Comparison of ENCODE assay signal across 2 cellular contexts in the genomic region with DNA sequence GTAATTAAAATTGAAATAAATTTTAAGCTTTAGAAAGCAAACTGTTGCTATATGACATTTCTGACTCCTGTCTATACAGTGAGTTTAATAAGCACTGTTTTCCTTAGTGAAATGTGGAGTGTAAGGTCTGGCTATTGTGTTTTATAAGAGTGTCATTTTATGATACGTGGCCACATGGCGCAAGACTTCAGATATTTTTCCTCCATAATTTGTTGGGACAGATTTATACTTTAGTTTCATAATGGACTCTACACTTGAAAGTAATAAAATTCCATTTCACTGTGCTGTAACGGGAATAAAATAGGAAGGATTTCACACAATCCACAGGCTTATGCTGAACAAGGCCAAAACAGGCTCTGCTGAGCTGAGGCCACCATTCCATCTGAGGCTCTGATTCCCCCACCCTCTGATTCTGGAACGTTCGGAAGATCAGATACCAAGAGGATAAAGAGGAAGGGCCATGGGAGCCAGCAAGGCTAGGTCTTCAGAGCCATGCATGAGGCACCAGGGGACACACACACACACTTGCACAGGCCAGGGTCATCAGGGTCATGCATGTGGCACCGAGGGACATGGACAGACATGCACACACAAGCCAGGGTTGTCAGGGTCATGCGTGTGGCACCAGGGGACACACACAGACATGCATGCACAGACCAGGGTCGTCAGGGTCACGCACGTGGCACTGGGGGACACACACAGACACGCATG.
TF ChIP-seq lines count a peak whose summit lies in the region.

No MANE protein-coding gene starts in this region.

TF ChIP-seq in GM23338, 12 proteins besides CTCF, POLR2A, EP300 and RAD21 (continued from another document):
- TF ChIP-seq STAT1 (IDR thresholded peaks at IDR 0.05; ENCODE audit: unreplicated experiment) = no peak
- TF ChIP-seq ZNF331 (CRISPR knock-in tag; IDR thresholded peaks at IDR 0.05; ENCODE audit: low read depth) = no peak
- no peak for TF ChIP-seq JUNB (IDR thresholded peaks at IDR 0.05; ENCODE audit: unreplicated experiment)
- TF ChIP-seq, protein P1, sequence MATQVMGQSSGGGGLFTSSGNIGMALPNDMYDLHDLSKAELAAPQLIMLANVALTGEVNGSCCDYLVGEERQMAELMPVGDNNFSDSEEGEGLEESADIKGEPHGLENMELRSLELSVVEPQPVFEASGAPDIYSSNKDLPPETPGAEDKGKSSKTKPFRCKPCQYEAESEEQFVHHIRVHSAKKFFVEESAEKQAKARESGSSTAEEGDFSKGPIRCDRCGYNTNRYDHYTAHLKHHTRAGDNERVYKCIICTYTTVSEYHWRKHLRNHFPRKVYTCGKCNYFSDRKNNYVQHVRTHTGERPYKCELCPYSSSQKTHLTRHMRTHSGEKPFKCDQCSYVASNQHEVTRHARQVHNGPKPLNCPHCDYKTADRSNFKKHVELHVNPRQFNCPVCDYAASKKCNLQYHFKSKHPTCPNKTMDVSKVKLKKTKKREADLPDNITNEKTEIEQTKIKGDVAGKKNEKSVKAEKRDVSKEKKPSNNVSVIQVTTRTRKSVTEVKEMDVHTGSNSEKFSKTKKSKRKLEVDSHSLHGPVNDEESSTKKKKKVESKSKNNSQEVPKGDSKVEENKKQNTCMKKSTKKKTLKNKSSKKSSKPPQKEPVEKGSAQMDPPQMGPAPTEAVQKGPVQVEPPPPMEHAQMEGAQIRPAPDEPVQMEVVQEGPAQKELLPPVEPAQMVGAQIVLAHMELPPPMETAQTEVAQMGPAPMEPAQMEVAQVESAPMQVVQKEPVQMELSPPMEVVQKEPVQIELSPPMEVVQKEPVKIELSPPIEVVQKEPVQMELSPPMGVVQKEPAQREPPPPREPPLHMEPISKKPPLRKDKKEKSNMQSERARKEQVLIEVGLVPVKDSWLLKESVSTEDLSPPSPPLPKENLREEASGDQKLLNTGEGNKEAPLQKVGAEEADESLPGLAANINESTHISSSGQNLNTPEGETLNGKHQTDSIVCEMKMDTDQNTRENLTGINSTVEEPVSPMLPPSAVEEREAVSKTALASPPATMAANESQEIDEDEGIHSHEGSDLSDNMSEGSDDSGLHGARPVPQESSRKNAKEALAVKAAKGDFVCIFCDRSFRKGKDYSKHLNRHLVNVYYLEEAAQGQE (IDR thresholded peaks at IDR 0.05; ENCODE audit: unreplicated experiment) = no peak
- TF ChIP-seq POLR2AphosphoS5 (IDR thresholded peaks at IDR 0.05; ENCODE audit: low read depth) = no peak
- no peak for TF ChIP-seq EZH2phosphoT487 (IDR thresholded peaks at IDR 0.05; ENCODE audit: unreplicated experiment)

TF ChIP-seq in WTC11, 78 proteins besides CTCF, POLR2A, EP300 and RAD21:
- TF ChIP-seq, protein P2, sequence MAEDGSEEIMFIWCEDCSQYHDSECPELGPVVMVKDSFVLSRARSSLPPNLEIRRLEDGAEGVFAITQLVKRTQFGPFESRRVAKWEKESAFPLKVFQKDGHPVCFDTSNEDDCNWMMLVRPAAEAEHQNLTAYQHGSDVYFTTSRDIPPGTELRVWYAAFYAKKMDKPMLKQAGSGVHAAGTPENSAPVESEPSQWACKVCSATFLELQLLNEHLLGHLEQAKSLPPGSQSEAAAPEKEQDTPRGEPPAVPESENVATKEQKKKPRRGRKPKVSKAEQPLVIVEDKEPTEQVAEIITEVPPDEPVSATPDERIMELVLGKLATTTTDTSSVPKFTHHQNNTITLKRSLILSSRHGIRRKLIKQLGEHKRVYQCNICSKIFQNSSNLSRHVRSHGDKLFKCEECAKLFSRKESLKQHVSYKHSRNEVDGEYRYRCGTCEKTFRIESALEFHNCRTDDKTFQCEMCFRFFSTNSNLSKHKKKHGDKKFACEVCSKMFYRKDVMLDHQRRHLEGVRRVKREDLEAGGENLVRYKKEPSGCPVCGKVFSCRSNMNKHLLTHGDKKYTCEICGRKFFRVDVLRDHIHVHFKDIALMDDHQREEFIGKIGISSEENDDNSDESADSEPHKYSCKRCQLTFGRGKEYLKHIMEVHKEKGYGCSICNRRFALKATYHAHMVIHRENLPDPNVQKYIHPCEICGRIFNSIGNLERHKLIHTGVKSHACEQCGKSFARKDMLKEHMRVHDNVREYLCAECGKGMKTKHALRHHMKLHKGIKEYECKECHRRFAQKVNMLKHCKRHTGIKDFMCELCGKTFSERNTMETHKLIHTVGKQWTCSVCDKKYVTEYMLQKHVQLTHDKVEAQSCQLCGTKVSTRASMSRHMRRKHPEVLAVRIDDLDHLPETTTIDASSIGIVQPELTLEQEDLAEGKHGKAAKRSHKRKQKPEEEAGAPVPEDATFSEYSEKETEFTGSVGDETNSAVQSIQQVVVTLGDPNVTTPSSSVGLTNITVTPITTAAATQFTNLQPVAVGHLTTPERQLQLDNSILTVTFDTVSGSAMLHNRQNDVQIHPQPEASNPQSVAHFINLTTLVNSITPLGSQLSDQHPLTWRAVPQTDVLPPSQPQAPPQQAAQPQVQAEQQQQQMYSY (CRISPR knock-in tag; IDR thresholded peaks at IDR 0.05) = no peak
- 0 out of 2 replicates have a peak, but pooled peaks have one; percentile 66 for TF ChIP-seq HMGA2 (CRISPR knock-in tag; IDR thresholded peaks at IDR 0.05)
- no peak for TF ChIP-seq ZNF396 (CRISPR knock-in tag; IDR thresholded peaks at IDR 0.05; ENCODE audit: borderline replicate concordance)
